In genomic region chr1:162147760-162148159, GRCh38 we compare ENCODE assay signal across 26 cellular contexts.
DNase-seq lines count a peak whose midpoint lies in the region; ATAC-seq and TF ChIP-seq lines count a peak whose summit lies in the region.
"Had no signal": no experiment of that assay in that cellular context is flagged by ENCODE, and none has a peak within 500 bp of the region (broad histone marks: within the 10 kb centered on the region; RNA-seq: fewer than 3 reads in every experiment).

No MANE protein-coding gene starts in this region.

- no peak for DNase-seq in HCT116 (ENCODE audit: low read depth, low spot score)
- DNase-seq in SW480 (ENCODE audit: low spot score) = peak; percentile 29
- peak; percentile 74 for DNase-seq in iPS DF 19.7 (ENCODE audit: low read depth, low spot score)
- peak; percentile 58 for DNase-seq in neural progenitor cell (ENCODE audit: low spot score)
- no peak for DNase-seq in T-helper 2 cell
- DNase-seq in NOMO-1 (lab: John Stamatoyannopoulos, UW; ENCODE audit: unreplicated experiment in 2 of 2) = no peak
- DNase-seq in DMS114 treated with DMSO at 0.1 percent for 48 hours (lab: John Stamatoyannopoulos, UW; ENCODE audit: unreplicated experiment) = no peak
- DNase-seq: activated CD4-positive, alpha-beta memory T cell treated with anti-CD3 and anti-CD28 coated beads for 36 hours; activated CD4-positive, alpha-beta T cell treated with anti-CD3 and anti-CD28 coated beads for 1 hour; activated naive CD4-positive, alpha-beta T cell; CD8-positive, alpha-beta T cell; dermis blood vessel endothelial cell; foreskin fibroblast; left ventricle myocardium superior; NCI-H1436 treated with DMSO at 0.1 percent for 48 hours; NCI-H2107; NCI-H446; NCI-H774; RPMI8226; sigmoid colon; stimulated activated CD4-positive, alpha-beta T cell treated with anti-CD3 and anti-CD28 coated beads, Interleukin-12 subunit alpha, Interleukin-12 subunit beta, amount 100 ng/mL, for 4 hours; stimulated activated CD4-positive, alpha-beta T cell treated with anti-CD3 and anti-CD28 coated beads, Interleukin-2, amount 100 ng/mL, for 48 hours; stimulated activated naive CD8-positive, alpha-beta T cell treated with anti-CD3 and anti-CD28 coated beads, Interleukin-15, amount 100 ng/mL, for 72 hours had no signal

- no peak overlapping the region for H3K4me3 Mint-ChIP-seq in neural progenitor cell
- H3K4me3 Mint-ChIP-seq: activated CD4-positive, alpha-beta memory T cell treated with anti-CD3 and anti-CD28 coated beads for 36 hours; B cell; brain; CD8-positive, alpha-beta T cell; stimulated activated naive CD8-positive, alpha-beta T cell treated with anti-CD3 and anti-CD28 coated beads, Interleukin-15, amount 100 ng/mL, for 72 hours had no signal

- CTCF ChIA-PET in HCT116 (lab: Charles Lee) = no interaction called here

- H4K20me1 ChIP-seq in HCT116 (ENCODE audit: insufficient read depth) (no peaks in the 10 kb centered on the region), neural progenitor cell (ENCODE audit: low read depth) (no peaks in the 10 kb centered on the region)

- peaks cover 57% of the 10 kb centered on the region for H3F3A ChIP-seq in neural progenitor cell (ENCODE audit: low read depth)

- peak overlapping the region; percentile 17 for H3K27ac ChIP-seq in HCT116 (ENCODE audit: low read depth, low read length)
- no peak overlapping the region for H3K27ac ChIP-seq in neural progenitor cell
- H3K27ac ChIP-seq: esophagus muscularis mucosa, sigmoid colon had no signal

- H3K9me2 ChIP-seq in HCT116 (ENCODE audit: insufficient read depth) = no peaks in the 10 kb centered on the region

- POLR2A ChIA-PET in HCT116 (lab: Charles Lee) = interaction anchor here (2.6 kb wide), 1 partner anchor 9 kb away, joined by 11 read pairs; no protein-coding TSS in a partner anchor

- H3K27ac Mint-ChIP-seq in neural progenitor cell = no peak overlapping the region
- H3K27ac Mint-ChIP-seq: activated CD4-positive, alpha-beta memory T cell treated with anti-CD3 and anti-CD28 coated beads for 36 hours; B cell; CD8-positive, alpha-beta T cell; stimulated activated naive CD8-positive, alpha-beta T cell treated with anti-CD3 and anti-CD28 coated beads, Interleukin-15, amount 100 ng/mL, for 72 hours had no signal

- H3K27me3 ChIP-seq in HCT116 (ENCODE audit: insufficient read depth, low read length) (no peaks in the 10 kb centered on the region), neural progenitor cell (no peaks in the 10 kb centered on the region)
- H3K27me3 ChIP-seq: esophagus muscularis mucosa, sigmoid colon had no signal

- H3K4me1 ChIP-seq in HCT116 (ENCODE audit: control insufficient read depth in 1 of 2, insufficient read depth in 2 of 2, low read length in 2 of 2) (peaks cover 55 to 60% of the 10 kb centered on the region in 2 experiments), neural progenitor cell (peaks cover 70% of the 10 kb centered on the region)
- H3K4me1 ChIP-seq: esophagus muscularis mucosa had no signal

- H3K36me3 Mint-ChIP-seq in neural progenitor cell = peaks cover 18% of the 10 kb centered on the region
- H3K36me3 Mint-ChIP-seq: activated CD4-positive, alpha-beta memory T cell treated with anti-CD3 and anti-CD28 coated beads for 36 hours; CD8-positive, alpha-beta T cell had no signal

- H2AFZ ChIP-seq in HCT116 (ENCODE audit: low read depth, low read length, poor library complexity, severe bottlenecking) (no peak overlapping the region), neural progenitor cell (replicated peaks) (no peak overlapping the region)

- H3K4me1 Mint-ChIP-seq in neural progenitor cell = peaks cover 23% of the 10 kb centered on the region
- H3K4me1 Mint-ChIP-seq: stimulated activated naive CD8-positive, alpha-beta T cell treated with anti-CD3 and anti-CD28 coated beads, Interleukin-15, amount 100 ng/mL, for 72 hours had no signal

- intact Hi-C loops in HCT116 (cut with micrococcal nuclease) = no loop called here

- ATAC-seq in HCT116 = no peak
- ATAC-seq: CD8-positive, alpha-beta T cell; left ventricle myocardium superior; stimulated activated naive CD8-positive, alpha-beta T cell treated with anti-CD3 and anti-CD28 coated beads, Interleukin-15, amount 100 ng/mL, for 72 hours had no signal

- no peak for TF ChIP-seq CTCF in HCT116 (IDR thresholded peaks at IDR 0.05 in 2 of 3, conservative IDR thresholded peaks at IDR 0.05 in 1 of 3; ENCODE audit: borderline replicate concordance in 1 of 3, insufficient read depth in 1 of 3, low read depth in 2 of 3, low read length in 2 of 3)
- no peak for TF ChIP-seq CTCF in neural progenitor cell (IDR thresholded peaks at IDR 0.05)

- H3K4me3 ChIP-seq in HCT116 (replicated peaks in 1 of 2; ENCODE audit: low read depth in 1 of 2, low read length in 2 of 2) = no peak overlapping the region
- H3K4me3 ChIP-seq in neural progenitor cell = no peak overlapping the region
- H3K4me3 ChIP-seq: esophagus muscularis mucosa, sigmoid colon had no signal

- H3K36me3 ChIP-seq in HCT116 (ENCODE audit: control insufficient read depth in 1 of 2, insufficient read depth in 2 of 2, low read length in 2 of 2) = no peaks in the 10 kb centered on the region
- H3K36me3 ChIP-seq in neural progenitor cell = no peaks in the 10 kb centered on the region
- H3K36me3 ChIP-seq: esophagus muscularis mucosa, sigmoid colon had no signal

- no peak for TF ChIP-seq POLR2A in HCT116 (IDR thresholded peaks at IDR 0.05; ENCODE audit: borderline replicate concordance, extremely low read depth, insufficient read depth, insufficient read length)

- no peaks in the 10 kb centered on the region for H3K9me3 ChIP-seq in HCT116 (ENCODE audit: control insufficient read depth in 1 of 2, insufficient read depth in 1 of 2, low read depth in 1 of 2, low read length in 2 of 2)
- H3K9me3 ChIP-seq in neural progenitor cell (ENCODE audit: low read depth) = no peaks in the 10 kb centered on the region
- H3K9me3 ChIP-seq: esophagus muscularis mucosa, sigmoid colon had no signal

- no TSS peak for BruUV-seq in HCT116 (replicated peaks; lab: Mats Ljungman, UMichigan)

- RAD21 ChIA-PET in HCT116 (lab: Charles Lee; ENCODE audit: low non-redundant PET in 1 of 2, low total read pairs in 2 of 2, uncharacterized antibody in 2 of 2, unreplicated experiment in 2 of 2) = interaction anchor here in 1 of 2 experiments (0.8 kb wide), 1 partner anchor 91 kb away, joined by 3 read pairs; no protein-coding TSS in a partner anchor

- peaks cover 2% of the 10 kb centered on the region for H3K27me3 Mint-ChIP-seq in neural progenitor cell (ENCODE audit: insufficient read depth, low read depth)
- H3K27me3 Mint-ChIP-seq: brain had no signal

- H3K4me2 ChIP-seq in HCT116 (ENCODE audit: low read length) (peak overlapping the region; percentile 16; the same call in 1 of the 2 replicates), neural progenitor cell (peak overlapping the region; percentile 39)

- peaks cover 19% of the 10 kb centered on the region for H3K9me3 Mint-ChIP-seq in neural progenitor cell
- H3K9me3 Mint-ChIP-seq: stimulated activated naive CD8-positive, alpha-beta T cell treated with anti-CD3 and anti-CD28 coated beads, Interleukin-15, amount 100 ng/mL, for 72 hours had no signal

- H3K79me2 ChIP-seq in HCT116 (ENCODE audit: insufficient read depth, low read length) (no peaks in the 10 kb centered on the region), neural progenitor cell (ENCODE audit: low read depth) (peaks cover 60% of the 10 kb centered on the region)

- H3K9ac ChIP-seq in HCT116 (ENCODE audit: low read length) (no peak overlapping the region), neural progenitor cell (no peak overlapping the region)

- TF ChIP-seq RAD21 in HCT116 (IDR thresholded peaks at IDR 0.05; ENCODE audit: low read depth) = no peak

TF ChIP-seq in HCT116, 20 proteins besides CTCF, POLR2A, EP300 and RAD21:
- TF ChIP-seq TCF7L2 (IDR thresholded peaks at IDR 0.05; ENCODE audit: borderline replicate concordance, extremely low read depth, insufficient read depth, insufficient read length) (peak; percentile 64), ELF1 (IDR thresholded peaks at IDR 0.05; ENCODE audit: borderline replicate concordance, low read depth) (no peak), EZH2 (IDR thresholded peaks at IDR 0.05) (no peak), SRF (IDR thresholded peaks at IDR 0.05; ENCODE audit: low read depth) (no peak), SIN3A (IDR thresholded peaks at IDR 0.05; ENCODE audit: low read depth) (no peak)

Comparison
In these comparisons a context has a peak if more than half of its experiments do, and no peak if none do; other contexts are left out.
1. DNase-seq: peak in SW480 (single experiment), iPS DF 19.7 (single experiment) and neural progenitor cell (single experiment); none in HCT116 (single experiment), T-helper 2 cell (0 of 5), NOMO-1 (0 of 2) and DMS114 treated with DMSO at 0.1 percent for 48 hours (single experiment).